ENCODE assay signal across 1 cellular context in the genomic region with DNA sequence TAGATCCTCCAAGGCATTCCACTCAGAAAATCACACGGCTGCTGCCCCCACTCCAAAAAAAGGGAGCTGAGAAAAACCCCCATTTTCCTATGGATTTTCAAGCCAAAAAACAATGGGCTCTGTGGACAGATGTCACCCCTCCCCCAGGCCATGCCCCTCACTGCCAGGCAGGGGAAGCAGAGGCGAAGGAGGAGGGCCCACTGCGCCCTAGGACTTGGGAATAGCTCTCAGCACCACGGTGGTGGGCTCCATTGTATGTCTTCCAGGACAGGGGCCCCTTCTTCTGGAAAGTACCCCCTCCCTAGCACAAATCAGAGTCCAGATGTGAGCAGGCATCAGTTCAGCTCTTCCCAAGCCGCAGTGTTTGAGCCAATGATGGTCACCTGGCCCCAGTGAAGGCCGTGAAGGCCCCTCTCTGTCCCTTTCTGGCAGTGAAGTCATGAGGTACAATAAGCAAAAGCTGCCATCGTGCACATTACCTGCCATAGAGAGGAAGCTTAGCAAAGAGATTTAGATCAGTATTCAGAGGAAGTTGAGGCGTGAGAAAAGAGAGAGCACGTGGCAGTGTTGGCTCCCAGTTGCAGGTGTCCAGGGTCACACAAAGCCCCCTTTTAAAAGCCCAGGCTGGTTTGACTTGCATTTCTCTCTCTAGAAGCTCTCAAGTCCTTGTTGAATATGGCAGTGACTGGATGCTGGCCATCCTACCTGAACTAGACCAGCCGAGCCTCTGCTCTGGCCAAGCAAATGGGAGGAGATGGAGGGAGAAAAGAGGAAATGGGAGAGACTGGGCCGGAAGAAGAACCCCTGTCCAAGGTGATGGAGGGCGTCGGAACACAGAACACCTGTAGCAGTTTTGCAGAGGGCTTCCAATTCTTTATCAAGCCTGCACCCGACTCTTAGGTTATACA.
A peak's percentile ranks its signal among the peaks of the same experiment; 100 is the strongest.
TF ChIP-seq lines count a peak whose summit lies in the region.

No MANE protein-coding gene starts in this region.

TF ChIP-seq in GM12878, 131 proteins besides CTCF, POLR2A, EP300 and RAD21 (continues in another document):
- TF ChIP-seq, protein P1, sequence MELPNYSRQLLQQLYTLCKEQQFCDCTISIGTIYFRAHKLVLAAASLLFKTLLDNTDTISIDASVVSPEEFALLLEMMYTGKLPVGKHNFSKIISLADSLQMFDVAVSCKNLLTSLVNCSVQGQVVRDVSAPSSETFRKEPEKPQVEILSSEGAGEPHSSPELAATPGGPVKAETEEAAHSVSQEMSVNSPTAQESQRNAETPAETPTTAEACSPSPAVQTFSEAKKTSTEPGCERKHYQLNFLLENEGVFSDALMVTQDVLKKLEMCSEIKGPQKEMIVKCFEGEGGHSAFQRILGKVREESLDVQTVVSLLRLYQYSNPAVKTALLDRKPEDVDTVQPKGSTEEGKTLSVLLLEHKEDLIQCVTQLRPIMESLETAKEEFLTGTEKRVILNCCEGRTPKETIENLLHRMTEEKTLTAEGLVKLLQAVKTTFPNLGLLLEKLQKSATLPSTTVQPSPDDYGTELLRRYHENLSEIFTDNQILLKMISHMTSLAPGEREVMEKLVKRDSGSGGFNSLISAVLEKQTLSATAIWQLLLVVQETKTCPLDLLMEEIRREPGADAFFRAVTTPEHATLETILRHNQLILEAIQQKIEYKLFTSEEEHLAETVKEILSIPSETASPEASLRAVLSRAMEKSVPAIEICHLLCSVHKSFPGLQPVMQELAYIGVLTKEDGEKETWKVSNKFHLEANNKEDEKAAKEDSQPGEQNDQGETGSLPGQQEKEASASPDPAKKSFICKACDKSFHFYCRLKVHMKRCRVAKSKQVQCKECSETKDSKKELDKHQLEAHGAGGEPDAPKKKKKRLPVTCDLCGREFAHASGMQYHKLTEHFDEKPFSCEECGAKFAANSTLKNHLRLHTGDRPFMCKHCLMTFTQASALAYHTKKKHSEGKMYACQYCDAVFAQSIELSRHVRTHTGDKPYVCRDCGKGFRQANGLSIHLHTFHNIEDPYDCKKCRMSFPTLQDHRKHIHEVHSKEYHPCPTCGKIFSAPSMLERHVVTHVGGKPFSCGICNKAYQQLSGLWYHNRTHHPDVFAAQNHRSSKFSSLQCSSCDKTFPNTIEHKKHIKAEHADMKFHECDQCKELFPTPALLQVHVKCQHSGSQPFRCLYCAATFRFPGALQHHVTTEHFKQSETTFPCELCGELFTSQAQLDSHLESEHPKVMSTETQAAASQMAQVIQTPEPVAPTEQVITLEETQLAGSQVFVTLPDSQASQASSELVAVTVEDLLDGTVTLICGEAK (IDR thresholded peaks at IDR 0.05; ENCODE audit: borderline replicate concordance) = peak; percentile 26; the same call in 1 of the 2 replicates
- TF ChIP-seq SIN3A (IDR thresholded peaks at IDR 0.05; ENCODE audit: low read depth, low read length) (0 out of 2 replicates have a peak, but pooled peaks have one; percentile 27), TBL1XR1 (IDR thresholded peaks at IDR 0.05; ENCODE audit: low read depth, low read length) (peak; percentile 13; the same call in 1 of the 2 replicates), SIX5 (IDR thresholded peaks at IDR 0.05; ENCODE audit: low read depth, low read length, severe bottlenecking) (peak; percentile 2), IRF4 (IDR thresholded peaks at IDR 0.05; ENCODE audit: low read depth, low read length) (0 out of 2 replicates have a peak, but pooled peaks have one; percentile 5), MAX (IDR thresholded peaks at IDR 0.05; ENCODE audit: low read depth, low read length) (peak; percentile 66), MLLT1 (IDR thresholded peaks at IDR 0.05) (peak; percentile 0; the same call in 1 of the 2 replicates), SPI1 (IDR thresholded peaks at IDR 0.05; ENCODE audit: borderline replicate concordance, insufficient read depth, low read depth, low read length) (peak; percentile 80), NR2C1 (IDR thresholded peaks at IDR 0.05) (no peak), CUX1 (IDR thresholded peaks at IDR 0.05; ENCODE audit: insufficient replicate concordance, low read depth, low read length) (peak; percentile 47), ZNF592 (IDR thresholded peaks at IDR 0.05) (peak; percentile 31; the same call in 1 of the 2 replicates), STAT3 (IDR thresholded peaks at IDR 0.05; ENCODE audit: low read depth, low read length) (no peak), NR2F1 (conservative IDR thresholded peaks at IDR 0.05) (no peak), ETV6 (conservative IDR thresholded peaks at IDR 0.05 in 1 of 2, IDR thresholded peaks at IDR 0.05 in 1 of 2; ENCODE audit: borderline replicate concordance in 1 of 2, low read depth in 1 of 2) (0 out of 4 replicates have a peak, but pooled peaks of 1 of the 2 experiments have one; percentile 15), RB1 (IDR thresholded peaks at IDR 0.05; ENCODE audit: borderline replicate concordance) (0 out of 2 replicates have a peak, but pooled peaks have one; percentile 8), BHLHE40 (IDR thresholded peaks at IDR 0.05; ENCODE audit: borderline replicate concordance in 1 of 2, low read depth in 2 of 2, low read length in 1 of 2) (peak; percentile 44 to 53; a peak in 2 of 4 replicates), EED (IDR thresholded peaks at IDR 0.05; ENCODE audit: low read depth) (no peak), SMAD5 (IDR thresholded peaks at IDR 0.05; ENCODE audit: low read depth) (no peak; the same call in 1 of the 2 replicates), SMC3 (IDR thresholded peaks at IDR 0.05; ENCODE audit: borderline replicate concordance, low read length) (0 out of 2 replicates have a peak, but pooled peaks have one; percentile 2), MYC (IDR thresholded peaks at IDR 0.05; ENCODE audit: insufficient read depth, insufficient read length, insufficient replicate concordance, low read length, severe bottlenecking) (no peak), IRF5 (IDR thresholded peaks at IDR 0.05; ENCODE audit: borderline replicate concordance) (no peak), RAD51 (IDR thresholded peaks at IDR 0.05) (peak; percentile 59), TCF3 (IDR thresholded peaks at IDR 0.05; ENCODE audit: borderline replicate concordance, insufficient read depth, low read depth, low read length) (0 out of 2 replicates have a peak, but pooled peaks have one; percentile 30)
- TF ChIP-seq, protein P2, sequence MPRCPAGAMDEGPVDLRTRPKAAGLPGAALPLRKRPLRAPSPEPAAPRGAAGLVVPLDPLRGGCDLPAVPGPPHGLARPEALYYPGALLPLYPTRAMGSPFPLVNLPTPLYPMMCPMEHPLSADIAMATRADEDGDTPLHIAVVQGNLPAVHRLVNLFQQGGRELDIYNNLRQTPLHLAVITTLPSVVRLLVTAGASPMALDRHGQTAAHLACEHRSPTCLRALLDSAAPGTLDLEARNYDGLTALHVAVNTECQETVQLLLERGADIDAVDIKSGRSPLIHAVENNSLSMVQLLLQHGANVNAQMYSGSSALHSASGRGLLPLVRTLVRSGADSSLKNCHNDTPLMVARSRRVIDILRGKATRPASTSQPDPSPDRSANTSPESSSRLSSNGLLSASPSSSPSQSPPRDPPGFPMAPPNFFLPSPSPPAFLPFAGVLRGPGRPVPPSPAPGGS (IDR thresholded peaks at IDR 0.05; ENCODE audit: borderline replicate concordance, insufficient read depth, low read depth, low read length, poor library complexity, severe bottlenecking) = peak; percentile 55
- TF ChIP-seq, protein P3, sequence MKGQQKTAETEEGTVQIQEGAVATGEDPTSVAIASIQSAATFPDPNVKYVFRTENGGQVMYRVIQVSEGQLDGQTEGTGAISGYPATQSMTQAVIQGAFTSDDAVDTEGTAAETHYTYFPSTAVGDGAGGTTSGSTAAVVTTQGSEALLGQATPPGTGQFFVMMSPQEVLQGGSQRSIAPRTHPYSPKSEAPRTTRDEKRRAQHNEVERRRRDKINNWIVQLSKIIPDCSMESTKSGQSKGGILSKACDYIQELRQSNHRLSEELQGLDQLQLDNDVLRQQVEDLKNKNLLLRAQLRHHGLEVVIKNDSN (IDR thresholded peaks at IDR 0.05; ENCODE audit: borderline replicate concordance, extremely low read length, insufficient read depth, low read depth, low read length) = no peak
